27 cellular contexts compared by ENCODE assay signal in genomic region chr6:27007020-27007419, GRCh38.
DNase-seq lines count a peak whose midpoint lies in the region; ATAC-seq, FAIRE-seq and TF ChIP-seq lines count a peak whose summit lies in the region.
"Had no signal": no experiment of that assay in that cellular context is flagged by ENCODE, and none has a peak within 500 bp of the region (broad histone marks: within the 10 kb centered on the region; RNA-seq: fewer than 3 reads in every experiment).

No MANE protein-coding gene starts in this region.

- H3K4me1 ChIP-seq in HepG2 (ENCODE audit: insufficient read depth, low read length) (no peaks in the 10 kb centered on the region), right lobe of liver (no peaks in the 10 kb centered on the region), esophagus muscularis mucosa (no peaks in the 10 kb centered on the region), gastroesophageal sphincter (no peaks in the 10 kb centered on the region)
- H3K4me1 ChIP-seq: BE2C, BLaER1 had no signal

- WGBS in HepG2 (ENCODE audit: low lambda C conversion rate), result 0% methylated on average over 1 of the region's 2 CpGs
- WGBS in right lobe of liver (ENCODE audit: insufficient coverage, low coverage, low lambda C conversion rate, missing lambda C conversion rate), result 0% methylated on average over 1 of the region's 2 CpGs
- WGBS in esophagus muscularis mucosa, result 0% methylated on average over 1 of the region's 2 CpGs
- 0% methylated on average over 1 of the region's 2 CpGs; no CpG with 5 or more reads in 1 of the 2 donors for WGBS in gastroesophageal sphincter (ENCODE audit: low coverage in 1 of 2), 2 donors

- H3K9me3 ChIP-seq in HepG2 (ENCODE audit: low read length), result peaks cover 6% of the 10 kb centered on the region; the same call in 1 of the 2 replicates
- no peaks in the 10 kb centered on the region for H3K9me3 ChIP-seq in right lobe of liver
- peaks cover 0 to 14% (median 12%) of the 10 kb centered on the region in 4 donors for H3K9me3 ChIP-seq in esophagus muscularis mucosa
- H3K9me3 ChIP-seq in gastroesophageal sphincter, result peaks cover 0 to 26% (median 0%) of the 10 kb centered on the region in 3 donors
- H3K9me3 ChIP-seq: BE2C had no signal

- H3K36me3 ChIP-seq in HepG2 (replicated peaks in 1 of 2; ENCODE audit: control insufficient read depth in 1 of 2, insufficient read depth in 2 of 2, low read length in 2 of 2), result no peaks in the 10 kb centered on the region
- H3K36me3 ChIP-seq in right lobe of liver, result no peaks in the 10 kb centered on the region
- peaks cover 0 to 7% (median 2%) of the 10 kb centered on the region in 4 donors for H3K36me3 ChIP-seq in esophagus muscularis mucosa
- H3K36me3 ChIP-seq in gastroesophageal sphincter, result peaks cover 0 to 17% of the 10 kb centered on the region in 2 donors
- H3K36me3 ChIP-seq: BE2C, BLaER1 had no signal

- in situ Hi-C loops in HepG2 (cut with HindIII; ENCODE audit: extremely low pct_ligation_motif_present, low pct_unique_long_range_greater_than_20kb), result no loop called here

- FAIRE-seq in HepG2 (lab: Jason Lieb, UNC), result no peak
- FAIRE-seq: A204.1, G401.6, GM12891, GM19239 had no signal

- BruUV-seq in HepG2 (replicated peaks; lab: Mats Ljungman, UMichigan), result no TSS peak

- TF ChIP-seq CTCF in HepG2 (CRISPR knock-in tag; IDR thresholded peaks at IDR 0.05) (no peak), right lobe of liver (IDR thresholded peaks at IDR 0.05) (no peak), esophagus muscularis mucosa (IDR thresholded peaks at IDR 0.05) (no peak), gastroesophageal sphincter (IDR thresholded peaks at IDR 0.05) (no peak)

- TF ChIP-seq RAD21 in HepG2 (CRISPR knock-in tag; IDR thresholded peaks at IDR 0.05), result no peak

- no peaks in the 10 kb centered on the region for H4K20me1 ChIP-seq in HepG2 (ENCODE audit: insufficient read depth, low read length)
- H4K20me1 ChIP-seq: BLaER1 had no signal

- CTCF ChIA-PET in HepG2 (lab: Yijun Ruan, JAX; ENCODE audit: low intra/inter-chr PET ratio, low total read pairs), result no interaction called here

- TF ChIP-seq POLR2A in HepG2 (IDR thresholded peaks at IDR 0.05; ENCODE audit: insufficient read depth in 1 of 2, low read depth in 2 of 2, low read length in 2 of 2), result no peak
- no peak for TF ChIP-seq POLR2A in right lobe of liver (IDR thresholded peaks at IDR 0.05)
- TF ChIP-seq POLR2A in esophagus muscularis mucosa (IDR thresholded peaks at IDR 0.05; ENCODE audit: low read depth), result no peak
- no peak for TF ChIP-seq POLR2A in gastroesophageal sphincter (IDR thresholded peaks at IDR 0.05)

- H3K4me2 ChIP-seq in HepG2 (ENCODE audit: low read depth, low read length), result no peak overlapping the region
- H3K4me2 ChIP-seq: BLaER1 had no signal

- H3K4me3 ChIP-seq in HepG2 (replicated peaks in 1 of 3; ENCODE audit: insufficient read depth in 1 of 3, low read depth in 2 of 3, low read length in 3 of 3) (no peak overlapping the region), right lobe of liver (no peak overlapping the region), esophagus muscularis mucosa (no peak overlapping the region), gastroesophageal sphincter (no peak overlapping the region)
- H3K4me3 ChIP-seq: BLaER1 had no signal

- POLR2A ChIA-PET in HepG2 (lab: Yijun Ruan, JAX), result no interaction called here

- no peak overlapping the region for H2AFZ ChIP-seq in HepG2 (ENCODE audit: low read length)

- H3K9ac ChIP-seq in HepG2 (ENCODE audit: insufficient read depth, low read depth, low read length), result no peak overlapping the region
- H3K9ac ChIP-seq: BLaER1 had no signal

- DNase-seq in HepG2 (ENCODE audit: low spot score) (no peak), right lobe of liver (no peak), NCI-H69 (lab: John Stamatoyannopoulos, UW) (peak; percentile 23), islet precursor cell (peak; percentile 43), esophagus muscularis mucosa (ENCODE audit: extremely low spot score) (no peak), germinal center (ENCODE audit: low spot score) (no peak)
- DNase-seq: 8988T; ACHN; BE2C; C1 segment of cervical spinal cord; CD4-positive, alpha-beta memory T cell; CD4-positive, CD25-positive, alpha-beta regulatory T cell; CD8-positive, alpha-beta memory T cell; COR-L47; DMS 273 treated with DMSO at 0.1 percent for 48 hours; DMS153; DMS53; DMS79; DND-41; EL; GF-D8 had no signal

- H3K79me2 ChIP-seq in HepG2 (ENCODE audit: insufficient read depth, low read length), result no peaks in the 10 kb centered on the region

- intact Hi-C loops in HepG2 (cut with micrococcal nuclease; ENCODE audit: unreplicated experiment) (no loop called here), right lobe of liver (cut with DNase I) (no loop called here), esophagus muscularis mucosa (cut with DNase I) (no loop called here)

- H3K27ac ChIP-seq in HepG2 (ENCODE audit: extremely low read length, insufficient read depth, low read length) (no peak overlapping the region), right lobe of liver (no peak overlapping the region), esophagus muscularis mucosa (replicated peaks in 1 of 4) (no peak overlapping the region), gastroesophageal sphincter (no peak overlapping the region)
- H3K27ac ChIP-seq: BLaER1 had no signal

- peak; percentile 62 for ATAC-seq in HepG2
- no peak for ATAC-seq in right lobe of liver
- no peak for ATAC-seq in gastroesophageal sphincter

- no peak for TF ChIP-seq EP300 in HepG2 (IDR thresholded peaks at IDR 0.05; ENCODE audit: low read depth in 2 of 2, low read length in 2 of 2)
- no peak for TF ChIP-seq EP300 in HepG2 (CRISPR knock-in tag; IDR thresholded peaks at IDR 0.05; ENCODE audit: borderline replicate concordance)
- TF ChIP-seq EP300 in esophagus muscularis mucosa (IDR thresholded peaks at IDR 0.05), result no peak
- TF ChIP-seq EP300 in gastroesophageal sphincter (IDR thresholded peaks at IDR 0.05), result no peak

- H3K27me3 ChIP-seq in HepG2 (ENCODE audit: control insufficient read depth in 1 of 2, insufficient read depth in 2 of 2, low read length in 2 of 2) (no peaks in the 10 kb centered on the region), right lobe of liver (no peaks in the 10 kb centered on the region), esophagus muscularis mucosa (no peaks in the 10 kb centered on the region), gastroesophageal sphincter (no peaks in the 10 kb centered on the region)
- H3K27me3 ChIP-seq: BE2C, BLaER1 had no signal

TF ChIP-seq in HepG2, 621 proteins besides CTCF, POLR2A, EP300 and RAD21:
- TF ChIP-seq ASH2L (IDR thresholded peaks at IDR 0.05; ENCODE audit: insufficient read length, low read depth, low read length) (no peak), ZSCAN21 (CRISPR knock-in tag; IDR thresholded peaks at IDR 0.05; ENCODE audit: borderline replicate concordance) (no peak), TFDP1 (CRISPR knock-in tag; IDR thresholded peaks at IDR 0.05; ENCODE audit: borderline replicate concordance) (no peak), FIP1L1 (IDR thresholded peaks at IDR 0.05; ENCODE audit: borderline replicate concordance, insufficient read depth, low read depth, low read length) (no peak), FOXJ3 (CRISPR knock-in tag; IDR thresholded peaks at IDR 0.05; ENCODE audit: borderline replicate concordance) (no peak), ZNF839 (CRISPR knock-in tag; IDR thresholded peaks at IDR 0.05; ENCODE audit: borderline replicate concordance) (no peak)
TF ChIP-seq in HepG2: peak in this region for 0.

Comparison
In these comparisons a context has a peak if more than half of its experiments do, and no peak if none do; other contexts are left out.
1. DNase-seq: peak in NCI-H69 (single experiment) and islet precursor cell (single experiment); none in HepG2 (single experiment), right lobe of liver (0 of 3), esophagus muscularis mucosa (single experiment) and germinal center (single experiment).